Comparison of ENCODE assay signal across 2 cellular contexts in the genomic region with DNA sequence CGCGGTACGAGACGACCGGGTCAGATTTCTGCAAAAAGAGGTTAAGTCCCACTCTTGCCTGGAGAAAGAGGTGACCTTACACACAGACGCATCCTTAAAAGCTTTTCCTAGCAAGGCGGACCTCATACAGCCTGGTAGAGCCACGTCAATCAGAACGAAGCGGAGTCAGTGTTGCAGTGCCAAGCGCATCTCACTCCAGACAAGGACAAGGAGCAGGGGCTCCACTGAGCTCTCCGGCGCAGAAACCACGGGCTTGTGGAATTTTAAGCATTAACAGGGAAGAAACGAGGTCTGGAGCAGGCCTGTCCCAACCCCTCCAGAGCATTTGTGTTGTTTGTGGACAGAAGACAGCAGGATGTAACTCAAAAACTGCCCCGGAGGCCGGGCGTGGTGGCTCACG.
TF ChIP-seq lines count a peak whose summit lies in the region.

No MANE protein-coding gene starts in this region.

TF ChIP-seq in GM12891, 5 proteins besides CTCF, POLR2A, EP300 and RAD21:
- TF ChIP-seq PAX5 (IDR thresholded peaks at IDR 0.05; ENCODE audit: insufficient read depth, low read length, severe bottlenecking) (no peak), SPI1 (IDR thresholded peaks at IDR 0.05; ENCODE audit: low read depth, low read length) (no peak), POLR2AphosphoS5 (IDR thresholded peaks at IDR 0.05; ENCODE audit: low read depth, low read length) (peak; percentile 14; the same call in 1 of the 2 replicates), TAF1 (IDR thresholded peaks at IDR 0.05; ENCODE audit: low read depth, low read length) (no peak), POU2F2 (IDR thresholded peaks at IDR 0.05; ENCODE audit: low read depth, low read length) (no peak)
TF ChIP-seq in GM12891: peak in this region for 1.

TF ChIP-seq in GM12878, 131 proteins besides CTCF, POLR2A, EP300 and RAD21:
- TF ChIP-seq POLR2AphosphoS2 (IDR thresholded peaks at IDR 0.05; ENCODE audit: low read depth, low read length), result peak; percentile 18; the same call in 1 of the 2 replicates
- TF ChIP-seq, protein P1, sequence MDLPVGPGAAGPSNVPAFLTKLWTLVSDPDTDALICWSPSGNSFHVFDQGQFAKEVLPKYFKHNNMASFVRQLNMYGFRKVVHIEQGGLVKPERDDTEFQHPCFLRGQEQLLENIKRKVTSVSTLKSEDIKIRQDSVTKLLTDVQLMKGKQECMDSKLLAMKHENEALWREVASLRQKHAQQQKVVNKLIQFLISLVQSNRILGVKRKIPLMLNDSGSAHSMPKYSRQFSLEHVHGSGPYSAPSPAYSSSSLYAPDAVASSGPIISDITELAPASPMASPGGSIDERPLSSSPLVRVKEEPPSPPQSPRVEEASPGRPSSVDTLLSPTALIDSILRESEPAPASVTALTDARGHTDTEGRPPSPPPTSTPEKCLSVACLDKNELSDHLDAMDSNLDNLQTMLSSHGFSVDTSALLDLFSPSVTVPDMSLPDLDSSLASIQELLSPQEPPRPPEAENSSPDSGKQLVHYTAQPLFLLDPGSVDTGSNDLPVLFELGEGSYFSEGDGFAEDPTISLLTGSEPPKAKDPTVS (IDR thresholded peaks at IDR 0.05; ENCODE audit: low read depth, low read length), result no peak
